1 cellular context compared by ENCODE assay signal in the genomic region with DNA sequence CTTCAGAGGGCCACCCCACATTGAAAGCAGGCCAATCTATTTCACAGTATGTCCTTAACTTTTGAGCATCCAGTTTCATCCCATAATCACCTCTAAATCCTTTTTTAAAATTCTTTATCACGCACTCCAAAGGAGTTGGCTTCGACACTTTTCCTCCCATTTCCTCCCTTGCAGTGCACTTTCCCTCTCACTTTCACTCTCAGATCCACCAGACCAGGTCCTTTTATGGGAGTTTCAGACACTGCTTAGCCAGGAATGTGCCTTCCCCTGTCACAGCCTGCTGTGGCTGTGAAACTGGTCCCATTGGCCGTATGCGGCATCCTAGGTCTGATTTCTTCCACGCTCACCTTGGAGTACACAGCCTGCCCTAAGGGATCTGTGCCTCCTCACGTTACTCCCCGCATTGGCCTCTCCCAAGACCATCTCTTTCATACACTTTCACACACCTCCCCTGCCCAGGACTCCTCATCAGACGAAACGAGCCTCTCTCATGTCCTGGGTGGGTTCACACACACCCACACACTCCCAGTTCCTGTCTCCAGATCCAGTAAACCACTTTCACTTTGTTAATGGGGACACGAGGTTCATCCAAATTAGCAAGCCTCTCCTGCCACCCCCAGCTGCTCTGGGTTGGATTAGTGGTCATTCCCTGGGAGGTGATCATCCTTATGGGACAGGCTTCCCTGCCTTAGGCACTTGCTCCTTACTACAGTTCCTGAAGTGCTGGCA.
TF ChIP-seq lines count a peak whose summit lies in the region.

No MANE protein-coding gene starts in this region.

TF ChIP-seq in SK-N-SH treated with all-trans-retinoic acid at 6 μM for 48 hours, 23 proteins besides CTCF, POLR2A, EP300 and RAD21 (continued from another document):
- no peak for TF ChIP-seq ZC3H10 (CRISPR knock-in tag; IDR thresholded peaks at IDR 0.05)
- no peak for TF ChIP-seq BACH2 (CRISPR knock-in tag; IDR thresholded peaks at IDR 0.05; ENCODE audit: borderline replicate concordance)
- TF ChIP-seq TOX (CRISPR knock-in tag; IDR thresholded peaks at IDR 0.05; ENCODE audit: borderline replicate concordance), result no peak
